ENCODE assay signal across 1 cellular context in the genomic region with DNA sequence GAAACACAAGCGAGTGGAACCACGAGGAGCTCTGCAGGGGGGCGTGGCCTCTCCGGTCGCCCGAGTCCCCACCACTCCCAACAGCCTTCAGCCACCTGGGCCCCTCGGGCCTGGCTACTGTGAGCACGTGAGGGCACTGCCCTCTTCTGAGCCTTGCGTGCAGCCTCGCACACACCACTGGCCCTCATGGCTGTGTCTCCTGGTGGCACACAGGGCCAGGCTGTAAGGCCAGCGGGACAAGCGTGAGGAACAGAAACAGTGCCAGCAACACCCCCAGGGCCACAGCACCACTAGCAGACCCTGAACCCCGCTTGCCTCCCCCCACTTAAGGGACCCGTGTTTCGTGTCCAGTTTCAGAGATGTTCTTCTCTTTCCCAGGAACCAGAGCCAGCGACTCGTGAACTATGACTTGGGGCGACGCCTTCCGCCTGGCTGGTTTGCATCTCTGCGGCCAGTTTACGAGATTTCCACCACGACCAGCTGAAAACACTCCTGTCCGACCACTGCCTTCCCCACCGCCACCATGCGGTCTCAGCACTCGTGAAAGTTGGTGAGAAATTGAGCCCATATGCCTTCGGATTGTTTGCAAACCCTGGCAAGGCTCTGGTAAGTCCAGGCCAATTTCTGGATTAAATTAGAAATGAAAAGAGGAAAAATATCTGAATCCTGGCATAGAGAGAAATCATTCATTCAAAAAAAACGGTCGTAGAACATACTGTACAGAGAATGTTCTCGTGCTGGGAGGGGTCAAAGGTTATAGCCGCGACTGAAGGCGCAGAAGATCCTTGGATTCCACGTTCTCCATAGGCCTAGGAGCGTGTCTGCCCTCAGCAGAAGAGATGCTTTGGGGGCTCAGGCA.
TF ChIP-seq lines count a peak whose summit lies in the region.

No MANE protein-coding gene starts in this region.

TF ChIP-seq in H1, 55 proteins besides CTCF, POLR2A, EP300 and RAD21:
- TF ChIP-seq CBX5 (IDR thresholded peaks at IDR 0.05; ENCODE audit: low read depth, low read length): no peak
- no peak for TF ChIP-seq RNF2 (IDR thresholded peaks at IDR 0.05; ENCODE audit: borderline replicate concordance, low read depth, low read length, missing control alignments, poor library complexity, severe bottlenecking)
- TF ChIP-seq, protein P1, sequence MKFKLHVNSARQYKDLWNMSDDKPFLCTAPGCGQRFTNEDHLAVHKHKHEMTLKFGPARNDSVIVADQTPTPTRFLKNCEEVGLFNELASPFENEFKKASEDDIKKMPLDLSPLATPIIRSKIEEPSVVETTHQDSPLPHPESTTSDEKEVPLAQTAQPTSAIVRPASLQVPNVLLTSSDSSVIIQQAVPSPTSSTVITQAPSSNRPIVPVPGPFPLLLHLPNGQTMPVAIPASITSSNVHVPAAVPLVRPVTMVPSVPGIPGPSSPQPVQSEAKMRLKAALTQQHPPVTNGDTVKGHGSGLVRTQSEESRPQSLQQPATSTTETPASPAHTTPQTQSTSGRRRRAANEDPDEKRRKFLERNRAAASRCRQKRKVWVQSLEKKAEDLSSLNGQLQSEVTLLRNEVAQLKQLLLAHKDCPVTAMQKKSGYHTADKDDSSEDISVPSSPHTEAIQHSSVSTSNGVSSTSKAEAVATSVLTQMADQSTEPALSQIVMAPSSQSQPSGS (IDR thresholded peaks at IDR 0.05; ENCODE audit: low read length): no peak
- no peak for TF ChIP-seq HDAC6 (IDR thresholded peaks at IDR 0.05; ENCODE audit: low read depth, low read length)
- no peak for TF ChIP-seq CBX8 (IDR thresholded peaks at IDR 0.05; ENCODE audit: borderline replicate concordance, low read depth, low read length)
- no peak for TF ChIP-seq NRF1 (IDR thresholded peaks at IDR 0.05; ENCODE audit: low read depth, low read length)
- no peak for TF ChIP-seq RXRA (IDR thresholded peaks at IDR 0.05; ENCODE audit: insufficient read depth, low read depth, low read length)
- no peak for TF ChIP-seq FOSL1 (IDR thresholded peaks at IDR 0.05; ENCODE audit: insufficient read depth, low read depth, low read length)
- no peak for TF ChIP-seq SRF (IDR thresholded peaks at IDR 0.05; ENCODE audit: low read depth, low read length)
- TF ChIP-seq E2F6 (IDR thresholded peaks at IDR 0.05): no peak
- no peak for TF ChIP-seq CREB1 (IDR thresholded peaks at IDR 0.05)
- TF ChIP-seq EZH2 (IDR thresholded peaks at IDR 0.05; ENCODE audit: low read depth, low read length, severe bottlenecking): no peak
- TF ChIP-seq CHD1 (IDR thresholded peaks at IDR 0.05; ENCODE audit: low read depth, low read length): no peak
- no peak for TF ChIP-seq BCL11A (IDR thresholded peaks at IDR 0.05; ENCODE audit: low read depth in 2 of 2, low read length in 2 of 2)
- TF ChIP-seq USF2 (IDR thresholded peaks at IDR 0.05; ENCODE audit: low read length): no peak
- no peak for TF ChIP-seq PHF8 (conservative IDR thresholded peaks at IDR 0.05; ENCODE audit: low read depth, low read length)
- no peak for TF ChIP-seq TAF7 (optimal IDR thresholded peaks at IDR 0.05; ENCODE audit: borderline replicate concordance, low read depth, low read length)
- TF ChIP-seq GTF2F1 (IDR thresholded peaks at IDR 0.05; ENCODE audit: borderline replicate concordance, low read depth, low read length): no peak
- no peak for TF ChIP-seq SUZ12 (IDR thresholded peaks at IDR 0.05; ENCODE audit: low read length)
